In the genomic region with DNA sequence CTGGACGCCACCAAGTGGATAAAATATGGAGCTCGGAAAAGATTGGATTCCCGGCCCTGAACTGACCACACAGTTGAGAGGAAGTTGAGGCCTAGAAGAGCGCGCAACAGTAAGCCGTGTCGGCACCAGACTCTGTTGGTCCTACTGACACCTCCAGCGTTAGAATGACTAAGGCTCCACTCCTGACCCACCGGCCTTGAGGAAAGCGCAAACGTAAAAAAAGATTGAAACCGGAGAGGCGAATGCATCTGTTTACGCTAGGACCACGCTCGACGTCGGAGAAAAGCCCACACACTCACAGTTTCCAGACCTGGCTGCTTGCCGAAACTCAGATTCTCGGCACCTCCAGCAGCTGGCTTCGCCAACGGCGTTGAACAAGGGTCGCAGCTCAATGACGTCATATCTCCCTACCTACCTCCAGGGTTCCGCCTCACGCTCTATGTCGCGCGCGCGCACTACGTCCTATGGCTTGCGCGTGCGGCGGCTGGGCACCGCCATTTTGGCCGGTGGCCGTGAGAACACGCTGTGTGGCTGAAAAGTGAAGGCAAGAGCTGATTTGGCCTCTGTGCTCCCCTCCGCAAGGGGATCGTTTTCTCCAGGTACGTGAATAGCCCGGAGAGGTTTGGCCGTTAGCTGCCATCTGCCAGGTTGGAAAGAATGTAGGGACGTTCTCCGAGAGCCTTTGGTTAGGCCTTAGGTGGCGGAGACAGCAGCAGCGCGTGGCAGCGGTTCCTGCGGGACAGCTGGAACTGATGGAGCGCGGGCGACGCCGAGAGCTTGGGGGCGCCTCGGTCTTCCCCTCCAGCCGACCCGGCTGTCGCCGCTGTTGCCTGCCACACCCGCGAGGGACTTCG, we compare ENCODE assay signal across 8 cellular contexts. TPM values are rescaled to one million over a fixed set of nuclear protein-coding genes. Genes with fewer than 3 reads are reported as not detected.
DNase-seq lines count a peak whose midpoint lies in the region; ATAC-seq and TF ChIP-seq lines count a peak whose summit lies in the region.

A gene (plus strand): TSS at position 491 of the 854 bp plus-strand sequence. CDS start 6,102 bp downstream, outside the sequence.
A gene with protein sequence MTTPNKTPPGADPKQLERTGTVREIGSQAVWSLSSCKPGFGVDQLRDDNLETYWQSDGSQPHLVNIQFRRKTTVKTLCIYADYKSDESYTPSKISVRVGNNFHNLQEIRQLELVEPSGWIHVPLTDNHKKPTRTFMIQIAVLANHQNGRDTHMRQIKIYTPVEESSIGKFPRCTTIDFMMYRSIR (minus strand): TSS at position 376 of the 854 bp plus-strand sequence. CDS start 2,097 bp downstream, outside the sequence.

- H3K4me1 ChIP-seq in spleen: peaks cover 17 to 78% (median 63%) of the 10 kb centered on the region in 6 donors

- POLR2A ChIA-PET in activated B cell treated with CpG ODN at 0.5 μM for 24 hours (lab: Charles Lee): interaction anchor here (0.6 to 2.1 kb wide), 13 partner anchors 8 to 525 kb away, joined by 3 to 37 read pairs (median 5); a partner anchor contains a TSS

- peaks cover 0 to 29% (median 17%) of the 10 kb centered on the region in 6 donors for H3K36me3 ChIP-seq in spleen

- peaks cover 0 to 16% (median 11%) of the 10 kb centered on the region in 8 donors for H3K9me3 ChIP-seq in spleen

- H3K27ac ChIP-seq in caudate nucleus (ENCODE audit: low read depth, low read length) (peak within 1 kb of the TSS; percentile 87), spleen (peak within 1 kb of the TSS; percentile 79 to 92 (median 88))

- peak within 1 kb of the TSS; percentile 49 to 96 (median 74) for H3K4me3 ChIP-seq in spleen

- H3K27me3 ChIP-seq in spleen (replicated peaks in 1 of 7): no peaks in the 10 kb centered on the region

- TF ChIP-seq POLR2A in spleen (IDR thresholded peaks at IDR 0.05): peak in 2 of 3 donors; percentile 31 to 38

- H3K27me3 Mint-ChIP-seq in activated B cell treated with CpG ODN at 0.5 μM for 24 hours (no peaks in the 10 kb centered on the region), immature natural killer cell (ENCODE audit: low read depth in 3 of 3) (peaks cover 9 to 13% (median 11%) of the 10 kb centered on the region in 3 donors)

- H3K4me1 Mint-ChIP-seq in activated B cell treated with CpG ODN at 0.5 μM for 24 hours (peaks cover 51% of the 10 kb centered on the region), immature natural killer cell (peaks cover 37 to 58% of the 10 kb centered on the region in 2 donors)

- H3K9me3 Mint-ChIP-seq in activated B cell treated with CpG ODN at 0.5 μM for 24 hours (no peaks in the 10 kb centered on the region), immature natural killer cell (no peaks in the 10 kb centered on the region)

- H3K4me3 Mint-ChIP-seq in activated B cell treated with CpG ODN at 0.5 μM for 24 hours (peak within 1 kb of the TSS; percentile 94), immature natural killer cell (peak within 1 kb of the TSS; percentile 90 to 98 (median 92))

- ATAC-seq in GM19023 (IDR thresholded peaks at IDR 0.05; ENCODE audit: unreplicated experiment) (peak; percentile 82), HG03280 (IDR thresholded peaks at IDR 0.05; ENCODE audit: unreplicated experiment) (peak; percentile 82), activated B cell treated with CpG ODN at 0.5 μM for 24 hours (ENCODE audit: low read depth) (peak; percentile 89)

- H3K36me3 Mint-ChIP-seq in activated B cell treated with CpG ODN at 0.5 μM for 24 hours (ENCODE audit: low read depth) (peaks cover 45% of the 10 kb centered on the region), immature natural killer cell (peaks cover 19 to 23% (median 20%) of the 10 kb centered on the region in 3 donors)

- intact Hi-C loops in activated B cell treated with CpG ODN at 0.5 μM for 24 hours (cut with micrococcal nuclease): loop anchor here (1.0 to 5.0 kb wide), 6 partner anchors 34 to 1913 kb away; a partner anchor contains a TSS
- intact Hi-C loops in spleen (cut with DNase I; ENCODE audit: low total_unique reads): no loop called here

- peak; percentile 96 for DNase-seq in AG08396 (ENCODE audit: low spot score)
- DNase-seq in NCI-H345 (lab: John Stamatoyannopoulos, UW): peak; percentile 95
- DNase-seq in activated B cell treated with CpG ODN at 0.5 μM for 24 hours: peak; percentile 87
- DNase-seq in caudate nucleus (lab: John Stamatoyannopoulos, UW): peak; percentile 6 to 95 (median 86)
- DNase-seq in immature natural killer cell: peak; percentile 93 to 95 (median 94)
- peak; percentile 97 for DNase-seq in spleen

- CTCF ChIA-PET in activated B cell treated with CpG ODN at 0.5 μM for 24 hours (lab: Charles Lee): no interaction called here

- WGBS in spleen, 5 donors: 0 to 1% (median 0%) methylated on average over 54 to 67 of the region's 67 CpGs

- H3K27ac Mint-ChIP-seq in activated B cell treated with CpG ODN at 0.5 μM for 24 hours (peak within 1 kb of the TSS; percentile 96), immature natural killer cell (peak within 1 kb of the TSS; percentile 94 to 98 (median 97))

- TF ChIP-seq CTCF in activated B cell treated with CpG ODN at 0.5 μM for 24 hours (IDR thresholded peaks at IDR 0.05) (no peak), spleen (IDR thresholded peaks at IDR 0.05 in 8 of 11, conservative IDR thresholded peaks at IDR 0.05 in 3 of 11) (peak in 3 of 11 experiments; percentile 23 to 37 (median 27))

RNA-seq across cellular contexts. Expression of the first gene that starts in this region (rescaled TPM):
- total RNA-seq in activated B cell treated with CpG ODN at 0.5 μM for 24 hours: 75.5 and 81.6 TPM in 2 replicates
- 10 to 100 TPM; 29.2 to 47.6 (median 34.0) TPM for polyA plus RNA-seq in immature natural killer cell
- total RNA-seq in spleen: 10 to 100 TPM; 51.5 to 83.5 (median 57.1) TPM
- polyA plus RNA-seq in spleen: 10 to 100 TPM; 16.9 to 29.9 (median 24.3) TPM

RNA-seq across cellular contexts. Expression of the second gene that starts in this region (rescaled TPM):
- total RNA-seq in activated B cell treated with CpG ODN at 0.5 μM for 24 hours (18.2 and 21.8 TPM in 2 replicates), spleen (10 to 100 TPM; 15.2 to 42.2 (median 21.0) TPM)
- polyA plus RNA-seq in immature natural killer cell (10 to 100 TPM; 32.6 to 39.7 (median 33.0) TPM), spleen (10 to 100 TPM; 12.0 to 18.3 (median 16.4) TPM)

Comparison
In these comparisons a context has a peak if more than half of its experiments do, and no peak if none do; other contexts are left out.
1. Peak in every context shown above with its lines: DNase-seq, ATAC-seq, H3K4me3 ChIP-seq and H3K27ac ChIP-seq.